In the genomic region with DNA sequence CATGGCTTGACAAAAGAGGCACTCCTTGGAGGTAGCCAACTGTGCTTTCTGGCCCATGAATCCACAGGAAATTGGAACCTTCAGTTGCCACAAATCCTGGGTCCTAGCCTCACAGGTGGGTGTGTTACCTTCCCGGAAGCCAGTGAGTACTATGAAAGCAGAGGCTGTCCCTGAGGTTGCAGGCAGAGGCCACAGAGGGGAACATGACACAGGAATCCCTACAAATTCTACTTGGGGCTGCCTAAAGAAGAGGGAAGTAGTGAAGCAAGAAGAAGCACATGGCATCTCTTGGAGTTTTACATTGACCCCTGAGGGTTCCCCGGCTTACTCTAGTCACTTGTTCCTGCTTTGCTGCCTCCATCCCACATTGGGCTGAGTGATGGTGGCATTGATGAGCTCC, we compare ENCODE assay signal across 14 cellular contexts. TPM values are rescaled to one million over a fixed set of nuclear protein-coding genes. Genes with fewer than 3 reads are reported as not detected.
DNase-seq lines count a peak whose midpoint lies in the region; ATAC-seq, FAIRE-seq and TF ChIP-seq lines count a peak whose summit lies in the region.
"Had no signal": no experiment of that assay in that cellular context is flagged by ENCODE, and none has a peak within 500 bp of the region (broad histone marks: within the 10 kb centered on the region; RNA-seq: fewer than 3 reads in every experiment).

No MANE protein-coding gene starts in this region.

- no peak overlapping the region for H3K27ac ChIP-seq in HCT116 (ENCODE audit: low read depth, low read length)
- peak overlapping the region; percentile 13 to 95 (median 88) for H3K27ac ChIP-seq in body of pancreas
- H3K27ac ChIP-seq in gastrocnemius medialis = peak overlapping the region; percentile 92 to 99 (median 96)
- H3K27ac ChIP-seq: thyroid gland had no signal

- 40 to 54% methylated on average over 2 of the region's 2 CpGs for WGBS in body of pancreas, 2 donors

- H3K9ac ChIP-seq in HCT116 (ENCODE audit: low read length) = no peak overlapping the region

- H2AFZ ChIP-seq in HCT116 (ENCODE audit: low read depth, low read length, poor library complexity, severe bottlenecking) = no peak overlapping the region

- H3K9me2 ChIP-seq in HCT116 (ENCODE audit: insufficient read depth) = no peaks in the 10 kb centered on the region

- H3K27me3 ChIP-seq in HCT116 (ENCODE audit: insufficient read depth, low read length) (no peaks in the 10 kb centered on the region), body of pancreas (no peaks in the 10 kb centered on the region), gastrocnemius medialis (no peaks in the 10 kb centered on the region)
- H3K27me3 ChIP-seq: thyroid gland had no signal

- in situ Hi-C loops in gastrocnemius medialis (cut with MboI; ENCODE audit: low sequenced_read_pairs in 4 of 4) = loop anchor here in 1 of 4 donors (10.0 kb wide), 1 partner anchor 97 kb away; no protein-coding TSS in a partner anchor

- peak overlapping the region; percentile 10; the same call in 1 of the 2 replicates for H3K4me2 ChIP-seq in HCT116 (ENCODE audit: low read length)

- H3K4me1 ChIP-seq in HCT116 (ENCODE audit: control insufficient read depth in 1 of 2, insufficient read depth in 2 of 2, low read length in 2 of 2) (peaks cover 3 to 32% of the 10 kb centered on the region in 2 experiments), body of pancreas (peaks cover 42% of the 10 kb centered on the region), gastrocnemius medialis (peaks cover 45 to 53% of the 10 kb centered on the region in 2 donors)

- DNase-seq in HCT116 (ENCODE audit: low read depth, low spot score) (no peak), NOMO-1 (lab: John Stamatoyannopoulos, UW; ENCODE audit: unreplicated experiment in 2 of 2) (peak; percentile 53 to 57), body of pancreas (no peak), gastrocnemius medialis (no peak), D721Med (ENCODE audit: insufficient read length, low spot score) (no peak), hypothalamus (lab: John Stamatoyannopoulos, UW) (no peak), NCI-H526 (lab: John Stamatoyannopoulos, UW) (no peak)
- DNase-seq: activated CD4-positive, alpha-beta memory T cell treated with anti-CD3 and anti-CD28 coated beads, Interleukin-2, amount 10 ng/mL, durations not matched to agents 7 days and 5 days; C1 segment of cervical spinal cord; hippocampal formation; MM.1S; NK-92 treated with Interleukin-12 subunit alpha and Interleukin-12 subunit beta, amount 100 ng/mL, for 24 hours; stimulated activated CD4-positive, alpha-beta T cell treated with anti-CD3 and anti-CD28 coated beads, Interleukin-4, amount 100 ng/mL, for 24 hours; thyroid gland had no signal

- POLR2A ChIA-PET in HCT116 (lab: Charles Lee) = no interaction called here

- H4K20me1 ChIP-seq in HCT116 (ENCODE audit: insufficient read depth) = no peaks in the 10 kb centered on the region

- H3K4me3 ChIP-seq in HCT116 (replicated peaks in 1 of 2; ENCODE audit: low read depth in 1 of 2, low read length in 2 of 2) (no peak overlapping the region), body of pancreas (no peak overlapping the region), gastrocnemius medialis (peak overlapping the region; percentile 64 to 82 (median 78))
- H3K4me3 ChIP-seq: thyroid gland had no signal

- intact Hi-C loops in HCT116 (cut with micrococcal nuclease) (no loop called here), body of pancreas (cut with DNase I) (no loop called here), gastrocnemius medialis (cut with DNase I; ENCODE audit: low total_unique reads) (loop anchor here (10.0 kb wide), 1 partner anchor 1633 kb away; the partner anchor contains the start of gene VDAC1)

- CTCF ChIA-PET in HCT116 (lab: Charles Lee) = no interaction called here

- H3K9me3 ChIP-seq in HCT116 (ENCODE audit: control insufficient read depth in 1 of 2, insufficient read depth in 1 of 2, low read depth in 1 of 2, low read length in 2 of 2) (no peaks in the 10 kb centered on the region), body of pancreas (no peaks in the 10 kb centered on the region), gastrocnemius medialis (no peaks in the 10 kb centered on the region)
- H3K9me3 ChIP-seq: thyroid gland had no signal

- H3K36me3 ChIP-seq in HCT116 (ENCODE audit: control insufficient read depth in 1 of 2, insufficient read depth in 2 of 2, low read length in 2 of 2) (no peaks in the 10 kb centered on the region), body of pancreas (replicated peaks in 1 of 2; ENCODE audit: insufficient read depth in 1 of 2, low read depth in 2 of 2) (no peaks in the 10 kb centered on the region), gastrocnemius medialis (no peaks in the 10 kb centered on the region)
- H3K36me3 ChIP-seq: thyroid gland had no signal

- no peak for FAIRE-seq in D721Med (lab: Jason Lieb, UNC)

- no peak for TF ChIP-seq CTCF in HCT116 (IDR thresholded peaks at IDR 0.05 in 2 of 3, conservative IDR thresholded peaks at IDR 0.05 in 1 of 3; ENCODE audit: borderline replicate concordance in 1 of 3, insufficient read depth in 1 of 3, low read depth in 2 of 3, low read length in 2 of 3)
- no peak for TF ChIP-seq CTCF in body of pancreas (IDR thresholded peaks at IDR 0.05)
- no peak for TF ChIP-seq CTCF in gastrocnemius medialis (IDR thresholded peaks at IDR 0.05 in 4 of 5, conservative IDR thresholded peaks at IDR 0.05 in 1 of 5)
- no peak for TF ChIP-seq CTCF in D721Med (IDR thresholded peaks at IDR 0.05; ENCODE audit: insufficient read depth, missing control alignments)

- no TSS peak for BruUV-seq in HCT116 (replicated peaks; lab: Mats Ljungman, UMichigan)

- ATAC-seq in HCT116 (no peak), body of pancreas (no peak), gastrocnemius medialis (no peak)

- TF ChIP-seq POLR2A in HCT116 (IDR thresholded peaks at IDR 0.05; ENCODE audit: borderline replicate concordance, extremely low read depth, insufficient read depth, insufficient read length) (no peak), body of pancreas (IDR thresholded peaks at IDR 0.05) (no peak), gastrocnemius medialis (IDR thresholded peaks at IDR 0.05) (no peak)

- peaks cover 27% of the 10 kb centered on the region; the same call in 1 of the 2 replicates for H3K79me2 ChIP-seq in HCT116 (ENCODE audit: insufficient read depth, low read length)

- TF ChIP-seq RAD21 in HCT116 (IDR thresholded peaks at IDR 0.05; ENCODE audit: low read depth) = no peak

- RAD21 ChIA-PET in HCT116 (lab: Charles Lee; ENCODE audit: low non-redundant PET in 1 of 2, low total read pairs in 2 of 2, uncharacterized antibody in 2 of 2, unreplicated experiment in 2 of 2) = no interaction called here

TF ChIP-seq in HCT116, 20 proteins besides CTCF, POLR2A, EP300 and RAD21:
- TF ChIP-seq ELF1 (IDR thresholded peaks at IDR 0.05; ENCODE audit: borderline replicate concordance, low read depth) (no peak), JUND (IDR thresholded peaks at IDR 0.05) (no peak), TCF7L2 (IDR thresholded peaks at IDR 0.05; ENCODE audit: borderline replicate concordance, extremely low read depth, insufficient read depth, insufficient read length) (no peak), ZFX (IDR thresholded peaks at IDR 0.05) (no peak), CBX3 (IDR thresholded peaks at IDR 0.05; ENCODE audit: low read depth) (no peak), CEBPB (IDR thresholded peaks at IDR 0.05; ENCODE audit: low read depth) (no peak)
- TF ChIP-seq, protein P1, sequence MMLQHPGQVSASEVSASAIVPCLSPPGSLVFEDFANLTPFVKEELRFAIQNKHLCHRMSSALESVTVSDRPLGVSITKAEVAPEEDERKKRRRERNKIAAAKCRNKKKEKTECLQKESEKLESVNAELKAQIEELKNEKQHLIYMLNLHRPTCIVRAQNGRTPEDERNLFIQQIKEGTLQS (IDR thresholded peaks at IDR 0.05) = no peak
TF ChIP-seq in HCT116: peak in this region for 0.

RNA-seq across cellular contexts. Expression of gene SLC22A5, which starts 2.6 kb away (rescaled TPM):
- total RNA-seq in HCT116 (2021; ENCODE audit: unreplicated experiment) = 9.9 TPM
- polyA plus RNA-seq in HCT116 (2012) = 6.8 and 9.1 TPM in 2 replicates
- 10 to 100 TPM; 21.3 to 30.3 TPM for total RNA-seq in body of pancreas
- total RNA-seq in gastrocnemius medialis = 100 to 1,000 TPM in 1 of 4 donors, 10 to 100 TPM in 3; 56.2 to 116 (median 79.2) TPM

Comparison
In these comparisons a context has a peak if more than half of its experiments do, and no peak if none do; other contexts are left out.
1. DNase-seq: peak in NOMO-1 (2 of 2); none in HCT116 (single experiment), body of pancreas (0 of 4), gastrocnemius medialis (0 of 2), D721Med (single experiment), hypothalamus (0 of 51) and NCI-H526 (0 of 2).
2. H3K4me3 ChIP-seq: peak in gastrocnemius medialis (4 of 4); none in HCT116 (0 of 2) and body of pancreas (0 of 2).